2 cellular contexts compared by ENCODE assay signal in the genomic region with DNA sequence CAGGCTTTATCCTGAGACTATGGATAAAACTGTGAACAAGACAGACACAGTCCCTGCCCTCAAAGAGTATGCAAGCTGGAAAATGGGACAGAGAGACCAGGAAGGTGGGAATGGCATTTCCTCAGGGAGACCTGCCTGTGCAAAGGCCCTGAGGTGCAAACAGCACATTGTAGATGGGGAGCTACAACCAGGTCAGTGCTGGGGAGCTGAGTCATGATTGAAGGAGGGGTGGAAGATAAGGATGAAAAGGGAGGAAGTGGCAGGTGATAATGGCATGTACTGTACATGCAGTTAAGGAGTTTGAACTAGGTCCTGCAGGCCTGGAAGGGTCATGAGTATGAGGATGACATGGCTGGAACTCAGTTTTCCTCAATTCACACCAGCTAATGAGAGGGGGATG.
TF ChIP-seq lines count a peak whose summit lies in the region.

No MANE protein-coding gene starts in this region.

TF ChIP-seq in HEK293, 187 proteins besides CTCF, POLR2A, EP300 and RAD21 (continued from another document):
- TF ChIP-seq ZNF404 (tag by site-specific recombination; IDR thresholded peaks at IDR 0.05) (no peak), ZNF571 (tag by site-specific recombination; IDR thresholded peaks at IDR 0.05) (no peak)

TF ChIP-seq in H1, 55 proteins besides CTCF, POLR2A, EP300 and RAD21 (continued from another document):
- TF ChIP-seq KDM1A (IDR thresholded peaks at IDR 0.05; ENCODE audit: borderline replicate concordance, low read length) (peak; percentile 75; the same call in 1 of the 2 replicates), HDAC2 (IDR thresholded peaks at IDR 0.05; ENCODE audit: borderline replicate concordance in 1 of 2, low read depth in 2 of 2, low read length in 2 of 2) (peak in 1 of 2 experiments; percentile 64; a peak in 1 of 4 replicates), SIX5 (IDR thresholded peaks at IDR 0.05; ENCODE audit: low read depth, low read length) (no peak)
